ENCODE assay signal across 9 cellular contexts in genomic region chr1:46203738-46204405, GRCh38. TPM values are rescaled to one million over a fixed set of nuclear protein-coding genes. Genes with fewer than 3 reads are reported as not detected.
DNase-seq lines count a peak whose midpoint lies in the region; ATAC-seq and TF ChIP-seq lines count a peak whose summit lies in the region.
"Had no signal": no experiment of that assay in that cellular context is flagged by ENCODE, and none has a peak within 500 bp of the region (broad histone marks: within the 10 kb centered on the region; RNA-seq: fewer than 3 reads in every experiment).

No MANE protein-coding gene starts in this region.

- H3K27ac Mint-ChIP-seq in GM23338 = no peak overlapping the region

- peaks cover 11% of the 10 kb centered on the region for H3K4me1 ChIP-seq in GM23338 (ENCODE audit: insufficient read depth)
- H3K4me1 ChIP-seq in iPS DF 6.9 (ENCODE audit: control insufficient read depth, insufficient read depth, low read length) = 0 out of 2 replicates have a peak, but pooled peaks cover 2% of the 10 kb centered on the region
- H3K4me1 ChIP-seq in skeletal muscle tissue (ENCODE audit: control insufficient read depth in 3 of 3, insufficient read depth in 3 of 3, low read length in 3 of 3) = peaks cover 20 to 30% (median 25%) of the 10 kb centered on the region in 3 donors

- H4K20me1 ChIP-seq in GM23338 (replicated peaks; ENCODE audit: insufficient read depth) = no peaks in the 10 kb centered on the region

- no peaks in the 10 kb centered on the region for H3K9me3 Mint-ChIP-seq in GM23338

- no peaks in the 10 kb centered on the region for H3K9me3 ChIP-seq in iPS DF 6.9 (ENCODE audit: control insufficient read depth, insufficient read depth, low read length)
- H3K9me3 ChIP-seq in skeletal muscle tissue (ENCODE audit: control insufficient read depth in 3 of 3, low read length in 3 of 3) = no peaks in the 10 kb centered on the region

- no peak overlapping the region for H3K27ac ChIP-seq in GM23338 (ENCODE audit: low read depth)
- peak overlapping the region; percentile 92 for H3K27ac ChIP-seq in angular gyrus (ENCODE audit: low read depth, low read length)
- no peak overlapping the region for H3K27ac ChIP-seq in iPS DF 6.9 (ENCODE audit: low read length)
- H3K27ac ChIP-seq in skeletal muscle tissue (ENCODE audit: low read depth, low read length) = no peak overlapping the region

- no peak for TF ChIP-seq CTCF in GM23338 (conservative IDR thresholded peaks at IDR 0.05; ENCODE audit: low read depth in 2 of 2)

- H3K36me3 ChIP-seq in GM23338 (ENCODE audit: insufficient read depth) = no peaks in the 10 kb centered on the region
- no peaks in the 10 kb centered on the region for H3K36me3 ChIP-seq in iPS DF 6.9 (ENCODE audit: control insufficient read depth, insufficient read depth, low read length)
- H3K36me3 ChIP-seq in skeletal muscle tissue (ENCODE audit: control insufficient read depth in 3 of 3, insufficient read depth in 3 of 3, low read length in 3 of 3) = no peaks in the 10 kb centered on the region

- no peaks in the 10 kb centered on the region for H3K79me2 ChIP-seq in GM23338 (replicated peaks; ENCODE audit: insufficient read depth)

- peak overlapping the region; percentile 100 for H2AFZ ChIP-seq in GM23338

- H3K9ac ChIP-seq in skeletal muscle tissue (ENCODE audit: low read depth in 1 of 3, low read length in 3 of 3) = peak overlapping the region; percentile 22 to 76 (median 48)

- ATAC-seq in GM23338 (peak; percentile 48), HG03280 (IDR thresholded peaks at IDR 0.05; ENCODE audit: unreplicated experiment) (no peak), HG03196 (IDR thresholded peaks at IDR 0.05; ENCODE audit: unreplicated experiment) (no peak), GM21786 (IDR thresholded peaks at IDR 0.05; ENCODE audit: unreplicated experiment) (no peak)

- H3K36me3 Mint-ChIP-seq in GM23338 (ENCODE audit: low read depth) = no peaks in the 10 kb centered on the region

- peak overlapping the region; percentile 97 for H3K4me2 ChIP-seq in GM23338

- H3K4me3 ChIP-seq in GM23338 = peak overlapping the region; percentile 100
- peak overlapping the region; percentile 78; the same call in 1 of the 2 replicates for H3K4me3 ChIP-seq in iPS DF 6.9 (ENCODE audit: low read length)
- H3K4me3 ChIP-seq in skeletal muscle tissue (ENCODE audit: low read length in 3 of 3) = peak overlapping the region; percentile 70 to 78 (median 72)

- H3K27me3 Mint-ChIP-seq in GM23338 (ENCODE audit: insufficient read depth, low read depth, poor library complexity) = peaks cover 20% of the 10 kb centered on the region

- H3F3A ChIP-seq in GM23338 (replicated peaks; ENCODE audit: low read depth) = 0 out of 2 replicates have a peak, but pooled peaks cover 8% of the 10 kb centered on the region

- H3K4me1 Mint-ChIP-seq in GM23338 = peaks cover 29% of the 10 kb centered on the region

- peak overlapping the region; percentile 92 for H3K4me3 Mint-ChIP-seq in GM23338

- 0 out of 2 replicates have a peak, but pooled peaks cover 5% of the 10 kb centered on the region for H3K27me3 ChIP-seq in GM23338 (ENCODE audit: insufficient read depth)
- H3K27me3 ChIP-seq in iPS DF 6.9 (ENCODE audit: control insufficient read depth, insufficient read depth, low read length) = no peaks in the 10 kb centered on the region
- H3K27me3 ChIP-seq in skeletal muscle tissue (ENCODE audit: control insufficient read depth in 3 of 3, insufficient read depth in 3 of 3, low read length in 3 of 3) = no peaks in the 10 kb centered on the region

- no peaks in the 10 kb centered on the region for H3K9me2 ChIP-seq in GM23338 (ENCODE audit: insufficient read depth)

- DNase-seq in GM23338 (ENCODE audit: low spot score) (peak; percentile 60), iPS DF 6.9 (ENCODE audit: low read depth, low spot score) (no peak)
- no peak for DNase-seq in stimulated activated CD4-positive, alpha-beta T cell treated with anti-CD3 and anti-CD28 coated beads, Interleukin-1b, Interleukin-23, amount 100 ng/mL, for 48 hours

- WGBS in iPS DF 6.9 (ENCODE audit: insufficient coverage, insufficient read length) = no CpG with 5 or more reads among the region's 14 CpGs

TF ChIP-seq in GM23338, 12 proteins besides CTCF, POLR2A, EP300 and RAD21:
- TF ChIP-seq CREB1 (CRISPR knock-in tag; IDR thresholded peaks at IDR 0.05; ENCODE audit: low read depth) (no peak), ZNF331 (CRISPR knock-in tag; IDR thresholded peaks at IDR 0.05; ENCODE audit: low read depth) (no peak), EZH2phosphoT487 (IDR thresholded peaks at IDR 0.05; ENCODE audit: unreplicated experiment) (no peak)

RNA-seq across cellular contexts. Expression of gene LURAP1, which starts 0.7 kb away (rescaled TPM):
- total RNA-seq in GM23338 (2014; rRNA removed; shearing (Covaris generic)) = 3.5 and 5.0 TPM in 2 replicates
- 1.3 and 1.8 TPM in 2 replicates for polyA plus RNA-seq in GM23338 (2016; fragmentation: Nextera tagmentation; extraction: Ambion mirVana)
- total RNA-seq in skeletal muscle tissue = 1.6 TPM

RNA-seq across cellular contexts. Expression of gene POMGNT1, which starts 5.6 kb away (rescaled TPM):
- 32.1 and 33.2 TPM in 2 replicates for total RNA-seq in GM23338 (2014; rRNA removed; shearing (Covaris generic))
- polyA plus RNA-seq in GM23338 (2016; fragmentation: Nextera tagmentation; extraction: Ambion mirVana) = 23.0 and 24.3 TPM in 2 replicates
- 23.5 TPM for total RNA-seq in skeletal muscle tissue

RNA-seq across cellular contexts. Expression of gene P3R3URF, which starts 27.6 kb away (rescaled TPM):
- total RNA-seq in GM23338 (2014; rRNA removed; shearing (Covaris generic)) = not detected in 2 replicates
- polyA plus RNA-seq in GM23338 (2016; fragmentation: Nextera tagmentation; extraction: Ambion mirVana) = not detected in 2 replicates
- not detected for total RNA-seq in skeletal muscle tissue
- total RNA-seq: T-helper 2 cell treated with Interferon-gamma antibody and Interleukin-4, amounts not matched to agents 100 ng/mL and 5 ng/mL, for 36 hours had no signal

RNA-seq across cellular contexts. Expression of gene TSPAN1, which starts 29.0 kb away (rescaled TPM):
- not detected in 2 replicates for total RNA-seq in GM23338 (2014; rRNA removed; shearing (Covaris generic))
- not detected in 2 replicates for polyA plus RNA-seq in GM23338 (2016; fragmentation: Nextera tagmentation; extraction: Ambion mirVana)
- not detected for total RNA-seq in skeletal muscle tissue
- total RNA-seq: T-helper 2 cell treated with Interferon-gamma antibody and Interleukin-4, amounts not matched to agents 100 ng/mL and 5 ng/mL, for 36 hours had no signal

RNA-seq across cellular contexts. Expression of gene RAD54L, which starts 43.7 kb away (rescaled TPM):
- 32.5 and 48.1 TPM in 2 replicates for total RNA-seq in GM23338 (2014; rRNA removed; shearing (Covaris generic))
- polyA plus RNA-seq in GM23338 (2016; fragmentation: Nextera tagmentation; extraction: Ambion mirVana) = 26.4 TPM in 2 replicates
- 3.1 TPM for total RNA-seq in skeletal muscle tissue
